In genomic region chr1:47521034-47521871, GRCh38 we compare ENCODE assay signal across 21 cellular contexts.
DNase-seq lines count a peak whose midpoint lies in the region; ATAC-seq and TF ChIP-seq lines count a peak whose summit lies in the region.
"Had no signal": no experiment of that assay in that cellular context is flagged by ENCODE, and none has a peak within 500 bp of the region (broad histone marks: within the 10 kb centered on the region; RNA-seq: fewer than 3 reads in every experiment).

No MANE protein-coding gene starts in this region.

- H3K4me1 ChIP-seq in ascending aorta, result peaks cover 4 to 26% of the 10 kb centered on the region in 2 donors
- H3K4me1 ChIP-seq: gastroesophageal sphincter, parathyroid adenoma had no signal

- no peaks in the 10 kb centered on the region for H3K36me3 ChIP-seq in ascending aorta
- H3K36me3 ChIP-seq: esophagus muscularis mucosa, gastroesophageal sphincter, right lobe of liver had no signal

- intact Hi-C loops in ascending aorta (cut with DNase I), result loop anchor here (1.0 to 10.0 kb wide), 7 partner anchors 41 to 494 kb away; partner anchors contain the start of genes FOXD2 and PDZK1IP1
- intact Hi-C loops in left colon (cut with DNase I, micrococcal nuclease), result no loop called here

- no peak for TF ChIP-seq CTCF in ascending aorta (IDR thresholded peaks at IDR 0.05)

- ATAC-seq in left colon (peak; percentile 47), HG02970 (IDR thresholded peaks at IDR 0.05; ENCODE audit: low FRiP score, unreplicated experiment) (no peak)
- ATAC-seq: gastroesophageal sphincter; naive thymus-derived CD8-positive, alpha-beta T cell had no signal

- DNase-seq in NCI-H2029 (lab: John Stamatoyannopoulos, UW) (peak; percentile 42), ascending aorta (ENCODE audit: low spot score in 2 of 2) (peak; percentile 67 to 92), left colon (no peak), smooth muscle cell of the brain vasculature (ENCODE audit: low read depth, low spot score) (peak; percentile 46), NCI-H1092 treated with DMSO at 0.1 percent for 48 hours (lab: John Stamatoyannopoulos, UW) (no peak)
- DNase-seq in stimulated activated CD4-positive, alpha-beta T cell treated with anti-CD3 and anti-CD28 coated beads, Interleukin-4, amount 100 ng/mL, for 24 hours, result no peak
- DNase-seq: activated CD4-positive, alpha-beta memory T cell treated with anti-CD3 and anti-CD28 coated beads, Interleukin-2, amount 10 ng/mL, durations not matched to agents 7 days and 5 days; activated gamma-delta T cell treated with Interleukin-2 at 50 U/mL for 16 hours; amniotic stem cell; CD4-positive, alpha-beta memory T cell; effector CD4-positive, alpha-beta T cell; H7; islet precursor cell; naive thymus-derived CD8-positive, alpha-beta T cell; NCI-H526; right lobe of liver; substantia nigra had no signal

- no peaks in the 10 kb centered on the region for H3K27me3 ChIP-seq in ascending aorta
- H3K27me3 ChIP-seq: right lobe of liver had no signal

- H3K4me3 ChIP-seq in ascending aorta, result no peak overlapping the region
- H3K4me3 ChIP-seq: esophagus muscularis mucosa, gastroesophageal sphincter, right lobe of liver had no signal

- H3K27ac ChIP-seq in ascending aorta, result peak overlapping the region; percentile 83 to 90
- H3K27ac ChIP-seq: esophagus muscularis mucosa, gastroesophageal sphincter, parathyroid adenoma had no signal

- no peaks in the 10 kb centered on the region for H3K9me3 ChIP-seq in ascending aorta
- H3K9me3 ChIP-seq: gastroesophageal sphincter, right lobe of liver had no signal

Comparison
In these comparisons a context has a peak if more than half of its experiments do, and no peak if none do; other contexts are left out.
1. DNase-seq: peak in NCI-H2029 (single experiment), ascending aorta (2 of 2) and smooth muscle cell of the brain vasculature (single experiment); none in left colon (0 of 2), NCI-H1092 treated with DMSO at 0.1 percent for 48 hours (single experiment) and stimulated activated CD4-positive, alpha-beta T cell treated with anti-CD3 and anti-CD28 coated beads, Interleukin-4, amount 100 ng/mL, for 24 hours (single experiment).